Comparison of ENCODE assay signal across 9 cellular contexts in genomic region chr10:80050752-80051151, GRCh38.
"Had no signal": no experiment of that assay in that cellular context is flagged by ENCODE, and none has a peak within 500 bp of the region (broad histone marks: within the 10 kb centered on the region; RNA-seq: fewer than 3 reads in every experiment).

No MANE protein-coding gene starts in this region.

- H3K4me3 Mint-ChIP-seq: GM23338, H9, HFFc6 had no signal

- H3K9me3 ChIP-seq: HAP-1 had no signal

- H2AFZ ChIP-seq: GM23248, GM23338 had no signal

- H3K4me1 Mint-ChIP-seq: GM23338 had no signal

- H3K27ac Mint-ChIP-seq: GM23338, H9, HFFc6 had no signal

- H3K9me3 Mint-ChIP-seq: GM23338, H9, HFFc6 had no signal

- H3K4me3 ChIP-seq: GM23248, GM23338, HAP-1 had no signal

- H3K4me1 ChIP-seq: HAP-1 had no signal

- H3K27ac ChIP-seq: GM23248 had no signal

- DNase-seq: GM23248, GOT3, H7, H9, HCEC 1CT, HFFc6 had no signal

- ATAC-seq: GM23338, HCT116 had no signal

- H3K36me3 ChIP-seq: HAP-1 had no signal

- H3K4me2 ChIP-seq: GM23338 had no signal

- H3K9ac ChIP-seq: GM23248 had no signal
